Comparison of ENCODE assay signal across 7 cellular contexts in the genomic region with DNA sequence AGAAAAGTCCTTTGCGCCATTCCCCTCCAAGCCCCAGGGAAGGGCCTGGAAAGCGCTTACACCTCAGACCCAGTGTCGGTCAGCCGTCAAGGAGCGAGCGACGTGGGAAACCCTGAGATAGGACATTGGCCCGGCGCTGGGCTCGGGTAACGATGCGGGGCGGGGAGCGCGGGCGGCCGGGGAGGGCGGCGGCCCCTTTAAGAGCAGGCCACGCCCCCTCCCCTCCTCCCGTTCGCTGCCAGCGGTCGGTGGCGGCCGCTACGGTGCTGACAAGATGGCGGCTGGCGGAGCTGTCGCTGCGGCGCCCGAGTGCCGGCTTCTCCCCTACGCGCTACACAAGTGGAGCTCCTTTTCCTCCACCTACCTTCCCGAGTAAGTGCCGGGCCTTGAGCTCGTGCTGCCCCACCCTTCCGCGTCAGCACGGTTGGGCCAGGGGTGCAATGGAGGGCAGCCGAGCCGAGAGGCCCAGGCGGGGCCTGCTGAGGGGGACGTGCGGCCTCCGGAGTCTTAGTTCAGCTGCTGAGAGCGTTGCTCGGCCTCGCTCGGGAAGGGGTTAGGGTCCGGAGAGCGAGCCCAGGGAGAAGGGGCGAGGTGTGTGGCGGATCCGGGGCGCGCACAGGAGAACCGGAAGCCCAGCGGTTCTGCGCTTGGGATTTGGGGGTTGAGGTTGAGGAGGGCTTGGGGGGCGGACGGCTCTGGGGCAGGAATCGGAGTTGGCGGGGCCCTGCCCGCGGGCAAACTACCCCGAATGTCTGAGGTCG. TPM values are rescaled to one million over a fixed set of nuclear protein-coding genes. Genes with fewer than 3 reads are reported as not detected.
DNase-seq lines count a peak whose midpoint lies in the region; ATAC-seq, FAIRE-seq and TF ChIP-seq lines count a peak whose summit lies in the region.

A gene (plus strand): TSS at position 251 of the 761 bp plus-strand sequence. CDS start 24 bp downstream, at position 275.

- H3K4me3 Mint-ChIP-seq in astrocyte (ENCODE audit: unreplicated experiment): peak within 1 kb of the TSS; percentile 98

- H3K4me3 ChIP-seq in astrocyte (ENCODE audit: insufficient read depth, low read depth, low read length): peak within 1 kb of the TSS; percentile 98

- H3K36me3 ChIP-seq in astrocyte (ENCODE audit: insufficient read depth, low read length): no peaks in the 10 kb centered on the region

- H3K27me3 ChIP-seq in astrocyte (ENCODE audit: insufficient read depth, low read length): no peaks in the 10 kb centered on the region

- peaks cover 28% of the 10 kb centered on the region for H3K4me1 Mint-ChIP-seq in astrocyte (ENCODE audit: low read depth, unreplicated experiment)

- H3K27me3 Mint-ChIP-seq in astrocyte (ENCODE audit: low read depth, unreplicated experiment): no peaks in the 10 kb centered on the region

- H3K9me3 ChIP-seq in astrocyte (ENCODE audit: insufficient read depth, low read depth, low read length): no peaks in the 10 kb centered on the region

- H4K20me1 ChIP-seq in astrocyte (ENCODE audit: insufficient read depth, low read length): peaks cover 33% of the 10 kb centered on the region

- peak within 1 kb of the TSS; percentile 99 for H2AFZ ChIP-seq in astrocyte (ENCODE audit: low read depth, low read length)

- peak; percentile 92 for ATAC-seq in GM18502 (IDR thresholded peaks at IDR 0.05; ENCODE audit: poor library complexity, unreplicated experiment)
- ATAC-seq in HG02884 (IDR thresholded peaks at IDR 0.05; ENCODE audit: unreplicated experiment): peak; percentile 78

- peaks cover 3% of the 10 kb centered on the region for H3K36me3 Mint-ChIP-seq in astrocyte (ENCODE audit: low read depth, unreplicated experiment)

- FAIRE-seq in astrocyte (lab: Jason Lieb, UNC): no peak

- H3K27ac Mint-ChIP-seq in astrocyte (ENCODE audit: unreplicated experiment): peak within 1 kb of the TSS; percentile 93

- H3K27ac ChIP-seq in astrocyte (ENCODE audit: low read depth, low read length): peak within 1 kb of the TSS; percentile 99

- H3K9me3 Mint-ChIP-seq in astrocyte (ENCODE audit: unreplicated experiment): no peaks in the 10 kb centered on the region

- H3K79me2 ChIP-seq in astrocyte (ENCODE audit: insufficient read depth, low read length): peaks cover 56% of the 10 kb centered on the region

- H3K4me1 ChIP-seq in astrocyte (ENCODE audit: insufficient read depth, low read length): peaks cover 12% of the 10 kb centered on the region

- H3K4me2 ChIP-seq in astrocyte (ENCODE audit: low read length): peak within 1 kb of the TSS; percentile 92

- peak within 1 kb of the TSS; percentile 100 for H3K9ac ChIP-seq in astrocyte (ENCODE audit: low read length)

- TF ChIP-seq CTCF in astrocyte (IDR thresholded peaks at IDR 0.05; ENCODE audit: insufficient read depth, low read depth, low read length): no peak

- DNase-seq in NCI-H1694 (lab: John Stamatoyannopoulos, UW) (peak; percentile 78), T-helper 22 cell (ENCODE audit: low read depth) (peak; percentile 79), astrocyte (ENCODE audit: low read depth) (peak; percentile 71), hepatic stellate cell (ENCODE audit: low spot score) (peak; percentile 87), retina (peak; percentile 98)

RNA-seq across cellular contexts. Expression of the gene that starts here (rescaled TPM):
- total RNA-seq in astrocyte: 48.0 and 50.3 TPM in 2 replicates

Comparison
In these comparisons a context has a peak if more than half of its experiments do, and no peak if none do; other contexts are left out.
1. Peak in every context shown above with its lines: DNase-seq, ATAC-seq, H3K4me3 ChIP-seq and H3K27ac ChIP-seq.